21 cellular contexts compared by ENCODE assay signal in the genomic region with DNA sequence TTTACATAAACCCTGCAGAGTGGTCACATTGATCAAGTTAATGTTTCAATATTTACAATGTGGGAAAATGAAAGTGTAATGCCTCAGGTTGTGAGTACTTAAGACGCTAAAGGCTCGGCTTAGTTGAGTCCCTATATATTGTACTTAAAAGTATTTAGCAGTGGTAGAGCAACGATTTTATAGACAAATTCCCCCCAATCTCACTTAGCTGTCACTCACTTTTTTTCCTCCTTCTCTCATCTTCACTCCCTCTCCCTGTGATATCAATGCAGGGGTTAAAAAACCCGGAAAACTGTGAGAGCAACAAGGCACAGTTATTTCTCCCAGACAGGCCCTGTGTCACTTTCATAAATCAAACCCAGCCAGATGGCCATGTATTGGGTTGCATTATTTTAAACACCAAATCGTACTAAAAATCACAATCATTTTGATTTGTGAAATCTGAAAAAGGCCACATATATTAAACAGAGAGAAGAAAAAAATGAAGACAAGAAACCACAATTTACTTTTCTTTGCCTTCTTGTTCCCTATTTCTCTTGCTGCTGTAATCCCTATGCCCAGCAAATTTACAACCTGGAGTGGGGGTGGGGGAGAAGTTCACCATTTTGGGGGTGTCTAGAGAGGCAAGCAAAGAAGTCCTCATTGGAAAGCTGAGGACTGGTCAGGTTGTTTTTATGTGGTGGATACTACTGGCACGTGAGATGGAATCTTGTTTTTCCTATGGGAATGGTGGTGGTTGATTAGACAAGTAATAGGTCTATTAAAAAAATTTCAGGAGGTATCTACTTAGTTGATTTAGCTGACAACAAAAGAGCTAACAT. TPM values are rescaled to one million over a fixed set of nuclear protein-coding genes. Genes with fewer than 3 reads are reported as not detected.
DNase-seq lines count a peak whose midpoint lies in the region; ATAC-seq and TF ChIP-seq lines count a peak whose summit lies in the region.
"Had no signal": no experiment of that assay in that cellular context is flagged by ENCODE, and none has a peak within 500 bp of the region (broad histone marks: within the 10 kb centered on the region; RNA-seq: fewer than 3 reads in every experiment).

No MANE protein-coding gene starts in this region.

- intact Hi-C loops in activated T-helper 1 cell treated with anti-CD3 and anti-CD28 coated beads, Interleukin-12 subunit alpha, Interleukin-12 subunit beta, Interleukin-2, Interleukin-4 antibody, amounts not matched to agents 30 ng/mL and 10 ng/mL and 1 ng/mL, durations not matched to agents 14 hours and 24 hours and 36 hours (cut with micrococcal nuclease): loop anchor here (2.0 kb wide), 1 partner anchor 13 kb away; no protein-coding TSS in a partner anchor

- peaks cover 34% of the 10 kb centered on the region for H3K4me1 ChIP-seq in neuron (ENCODE audit: insufficient read depth, low read length)

- peaks cover 0 to 10% (median 9%) of the 10 kb centered on the region in 3 donors for H3K9me3 Mint-ChIP-seq in IgD-negative memory B cell
- no peaks in the 10 kb centered on the region for H3K9me3 Mint-ChIP-seq in activated T-helper 1 cell treated with anti-CD3 and anti-CD28 coated beads, Interleukin-12 subunit alpha, Interleukin-12 subunit beta, Interleukin-2, Interleukin-4 antibody, amounts not matched to agents 30 ng/mL and 10 ng/mL and 1 ng/mL, durations not matched to agents 14 hours and 24 hours and 36 hours
- H3K9me3 Mint-ChIP-seq: nephron progenitor cell had no signal

- no peak for ATAC-seq in HG02870 (IDR thresholded peaks at IDR 0.05; ENCODE audit: unreplicated experiment)
- no peak for ATAC-seq in stimulated activated naive CD8-positive, alpha-beta T cell treated with anti-CD3 and anti-CD28 coated beads, Interleukin-15, Interleukin-2, amounts not matched to agents 100 U/mL and 50 U/mL, for 24 hours
- ATAC-seq: HCT116 had no signal

- peaks cover 42% of the 10 kb centered on the region for H3K36me3 ChIP-seq in neuron (ENCODE audit: insufficient read depth, low read length)
- H3K36me3 ChIP-seq: suprapubic skin had no signal

- no peaks in the 10 kb centered on the region for H3K9me3 ChIP-seq in neuron (ENCODE audit: low read length)
- H3K9me3 ChIP-seq: suprapubic skin had no signal

- H3K36me3 Mint-ChIP-seq in IgD-negative memory B cell: peaks cover 6% of the 10 kb centered on the region
- peaks cover 8% of the 10 kb centered on the region for H3K36me3 Mint-ChIP-seq in activated T-helper 1 cell treated with anti-CD3 and anti-CD28 coated beads, Interleukin-12 subunit alpha, Interleukin-12 subunit beta, Interleukin-2, Interleukin-4 antibody, amounts not matched to agents 30 ng/mL and 10 ng/mL and 1 ng/mL, durations not matched to agents 14 hours and 24 hours and 36 hours (ENCODE audit: low read depth)

- H3K27ac Mint-ChIP-seq in IgD-negative memory B cell: peak overlapping the region in 2 of 3 donors; percentile 76 to 85
- H3K27ac Mint-ChIP-seq in activated T-helper 1 cell treated with anti-CD3 and anti-CD28 coated beads, Interleukin-12 subunit alpha, Interleukin-12 subunit beta, Interleukin-2, Interleukin-4 antibody, amounts not matched to agents 30 ng/mL and 10 ng/mL and 1 ng/mL, durations not matched to agents 14 hours and 24 hours and 36 hours: no peak overlapping the region
- H3K27ac Mint-ChIP-seq: memory B cell, nephron progenitor cell had no signal

- peak overlapping the region in 2 of 4 donors; percentile 23 to 76 for H3K4me3 Mint-ChIP-seq in IgD-negative memory B cell
- no peak overlapping the region for H3K4me3 Mint-ChIP-seq in activated T-helper 1 cell treated with anti-CD3 and anti-CD28 coated beads, Interleukin-12 subunit alpha, Interleukin-12 subunit beta, Interleukin-2, Interleukin-4 antibody, amounts not matched to agents 30 ng/mL and 10 ng/mL and 1 ng/mL, durations not matched to agents 14 hours and 24 hours and 36 hours
- H3K4me3 Mint-ChIP-seq: memory B cell, nephron progenitor cell had no signal

- H2AFZ ChIP-seq in neuron (ENCODE audit: low read depth, low read length): no peak overlapping the region
- H2AFZ ChIP-seq: hepatocyte had no signal

- DNase-seq in COLO668 (lab: John Stamatoyannopoulos, UW; ENCODE audit: unreplicated experiment): peak; percentile 24
- no peak for DNase-seq in epithelial cell of proximal tubule (ENCODE audit: low read depth)
- no peak for DNase-seq in stimulated activated naive CD8-positive, alpha-beta T cell treated with anti-CD3 and anti-CD28 coated beads, Interleukin-15, Interleukin-2, amounts not matched to agents 100 U/mL and 50 U/mL, for 24 hours
- no peak for DNase-seq in activated T-helper 1 cell treated with anti-CD3 and anti-CD28 coated beads, Interleukin-12 subunit alpha, Interleukin-12 subunit beta, Interleukin-2, Interleukin-4 antibody, amounts not matched to agents 30 ng/mL and 10 ng/mL and 1 ng/mL, durations not matched to agents 14 hours and 24 hours and 36 hours (ENCODE audit: low spot score)
- no peak for DNase-seq in NCI-H128 (lab: John Stamatoyannopoulos, UW; ENCODE audit: unreplicated experiment)
- DNase-seq: activated CD4-positive, alpha-beta T cell treated with anti-CD3 and anti-CD28 coated beads, Interleukin-2, amount 50 U/mL, for 1 hour; CD4-positive, alpha-beta memory T cell; DMS79; islet precursor cell; NCI-H187; NCI-H446 treated with DMSO at 0.1 percent for 48 hours; nephron progenitor cell; Right ventricle myocardium superior; T-helper 1 cell had no signal

- H3K27me3 Mint-ChIP-seq in IgD-negative memory B cell: peaks cover 54% of the 10 kb centered on the region
- peaks cover 68% of the 10 kb centered on the region for H3K27me3 Mint-ChIP-seq in activated T-helper 1 cell treated with anti-CD3 and anti-CD28 coated beads, Interleukin-12 subunit alpha, Interleukin-12 subunit beta, Interleukin-2, Interleukin-4 antibody, amounts not matched to agents 30 ng/mL and 10 ng/mL and 1 ng/mL, durations not matched to agents 14 hours and 24 hours and 36 hours (ENCODE audit: insufficient read depth)

- peaks cover 15 to 31% (median 19%) of the 10 kb centered on the region in 3 donors for H3K4me1 Mint-ChIP-seq in IgD-negative memory B cell
- H3K4me1 Mint-ChIP-seq in activated T-helper 1 cell treated with anti-CD3 and anti-CD28 coated beads, Interleukin-12 subunit alpha, Interleukin-12 subunit beta, Interleukin-2, Interleukin-4 antibody, amounts not matched to agents 30 ng/mL and 10 ng/mL and 1 ng/mL, durations not matched to agents 14 hours and 24 hours and 36 hours (ENCODE audit: low read depth): peaks cover 14% of the 10 kb centered on the region

- TF ChIP-seq CTCF in epithelial cell of proximal tubule (conservative IDR thresholded peaks at IDR 0.05; ENCODE audit: low read depth, low read length): no peak

- no peaks in the 10 kb centered on the region for H3K27me3 ChIP-seq in neuron (ENCODE audit: insufficient read depth, low read length)

- H3K4me3 ChIP-seq in epithelial cell of proximal tubule (ENCODE audit: low read depth, low read length) (peak overlapping the region; percentile 72), neuron (ENCODE audit: low read length) (peak overlapping the region; percentile 91)
- H3K4me3 ChIP-seq: hepatocyte, suprapubic skin had no signal

RNA-seq across cellular contexts. Expression of a gene that starts 5.6 kb away (rescaled TPM):
- polyA plus RNA-seq in IgD-negative memory B cell: not detected
- total RNA-seq in epithelial cell of proximal tubule: 22.1 and 34.0 TPM in 2 replicates
- total RNA-seq in activated T-helper 1 cell treated with anti-CD3 and anti-CD28 coated beads, Interleukin-12 subunit alpha, Interleukin-12 subunit beta, Interleukin-2, Interleukin-4 antibody, amounts not matched to agents 30 ng/mL and 10 ng/mL and 1 ng/mL, durations not matched to agents 14 hours and 24 hours and 36 hours: not detected in 2 replicates
- total RNA-seq: CD4-positive, alpha-beta memory T cell; hepatocyte; Right ventricle myocardium superior had no signal
- polyA plus RNA-seq: CD4-positive, alpha-beta memory T cell; hepatocyte had no signal

Comparison
In these comparisons a context has a peak if more than half of its experiments do, and no peak if none do; other contexts are left out.
1. RNA of a gene that starts 5.6 kb away (total RNA-seq): 22.1 to 34.0 TPM in epithelial cell of proximal tubule; not detected in activated T-helper 1 cell treated with anti-CD3 and anti-CD28 coated beads, Interleukin-12 subunit alpha, Interleukin-12 subunit beta, Interleukin-2, Interleukin-4 antibody, amounts not matched to agents 30 ng/mL and 10 ng/mL and 1 ng/mL, durations not matched to agents 14 hours and 24 hours and 36 hours; every median in the first group is over 10 times any median in the second.